In the genomic region with DNA sequence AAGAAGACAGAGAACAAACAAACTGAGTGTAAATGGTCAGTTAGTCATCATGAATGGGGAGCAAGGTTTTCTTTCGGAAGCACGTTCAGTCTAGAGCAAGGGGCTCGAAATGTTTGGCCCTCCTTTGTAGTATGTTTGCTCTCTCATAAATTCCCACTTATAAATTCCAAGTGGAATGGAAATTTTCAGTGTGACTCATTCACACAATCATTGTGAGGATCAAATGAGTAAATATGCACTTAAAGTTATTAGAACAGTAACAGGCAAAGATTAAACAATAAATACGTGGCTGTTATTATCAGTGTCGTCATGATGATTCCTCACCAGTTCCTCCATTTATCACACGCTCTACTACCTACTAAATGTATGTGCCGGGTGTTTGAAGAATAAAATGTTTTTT, we compare ENCODE assay signal across 34 cellular contexts. TPM values are rescaled to one million over a fixed set of nuclear protein-coding genes. Genes with fewer than 3 reads are reported as not detected.
DNase-seq lines count a peak whose midpoint lies in the region; ATAC-seq, FAIRE-seq and TF ChIP-seq lines count a peak whose summit lies in the region.
"Had no signal": no experiment of that assay in that cellular context is flagged by ENCODE, and none has a peak within 500 bp of the region (broad histone marks: within the 10 kb centered on the region; RNA-seq: fewer than 3 reads in every experiment).

No MANE protein-coding gene starts in this region.

- peak; percentile 68 for ATAC-seq in Panc1
- peak; percentile 77 to 92 for ATAC-seq in lower lobe of right lung
- ATAC-seq: activated CD4-positive, CD25-positive, alpha-beta regulatory T cell treated with anti-CD3 and anti-CD28 coated beads, Interleukin-2, amount 50 U/mL, for 24 hours; activated T-cell treated with anti-CD3 and anti-CD28 coated beads, Interleukin-2, amount 50 U/mL, for 72 hours; K562; mucosa of descending colon; natural killer cell; psoas muscle had no signal

- H3K9me3 ChIP-seq in Panc1 (ENCODE audit: control insufficient read depth, insufficient read depth, low read depth, low read length) = no peaks in the 10 kb centered on the region
- no peaks in the 10 kb centered on the region for H3K9me3 ChIP-seq in lower lobe of right lung
- H3K9me3 ChIP-seq: mucosa of descending colon had no signal

- H3K36me3 ChIP-seq in Panc1 (ENCODE audit: control insufficient read depth, insufficient read depth, low read length) (no peaks in the 10 kb centered on the region), lower lobe of right lung (no peaks in the 10 kb centered on the region)
- H3K36me3 ChIP-seq: BLaER1 treated with 17β-estradiol and CSF1 and Interleukin-3, amounts not matched to agents 10 nM and 100 nM; left ventricle myocardium inferior had no signal

- peaks cover 6% of the 10 kb centered on the region; the same call in 1 of the 2 replicates for H3K27me3 ChIP-seq in Panc1 (ENCODE audit: control insufficient read depth, insufficient read depth, low read length)
- H3K27me3 ChIP-seq in lower lobe of right lung (ENCODE audit: low read depth) = no peaks in the 10 kb centered on the region
- H3K27me3 ChIP-seq: BLaER1 treated with 17β-estradiol and CSF1 and Interleukin-3, amounts not matched to agents 10 nM and 100 nM had no signal

- DNase-seq in DMS53 (lab: John Stamatoyannopoulos, UW) = peak; percentile 97
- peak; percentile 53 for DNase-seq in NCI-H2029 (lab: John Stamatoyannopoulos, UW)
- DNase-seq in Panc1 (ENCODE audit: low read depth, low spot score) = no peak
- DNase-seq in lower lobe of right lung = no peak
- DNase-seq in 8988T = no peak
- DNase-seq in urothelium cell line (ENCODE audit: low spot score) = no peak
- DNase-seq in germinal center (ENCODE audit: low spot score) = no peak
- DNase-seq in mesenteric fat pad (ENCODE audit: low spot score) = no peak
- DNase-seq: activated CD4-positive, alpha-beta T cell treated with anti-CD3 and anti-CD28 coated beads, Interleukin-2, amount 50 U/mL, for 48 hours; activated T-cell treated with anti-CD3 and anti-CD28 coated beads, Interleukin-2, amount 50 U/mL, for 72 hours; central memory CD4-positive, alpha-beta T cell; cortex of kidney; DND-41; effector memory CD4-positive, alpha-beta T cell; GF-D8; glutamatergic neuron; GM23248; islet precursor cell; left ventricle myocardium inferior; MM.1S; mucosa of descending colon; natural killer cell; NCI-H1105 treated with DMSO at 0.1 percent for 48 hours; NCI-H2107; occipital lobe; OCI-M1; psoas muscle; Right ventricle myocardium superior; stimulated activated naive CD4-positive, alpha-beta T cell; T-helper 2 cell had no signal

- FAIRE-seq in urothelium cell line (lab: Jason Lieb, UNC) = no peak
- FAIRE-seq: HTR-8/SVneo, K562 had no signal

- in situ Hi-C loops in Panc1 (cut with HindIII; ENCODE audit: low pct_unique_long_range_greater_than_20kb, low sequenced_read_pairs) = no loop called here

- H3K4me3 ChIP-seq in Panc1 (ENCODE audit: low read depth in 2 of 2, low read length in 2 of 2) (no peak overlapping the region), lower lobe of right lung (no peak overlapping the region)
- H3K4me3 ChIP-seq: BLaER1 treated with 17β-estradiol and CSF1 and Interleukin-3, amounts not matched to agents 10 nM and 100 nM; GM23248; K562; left ventricle myocardium inferior; mucosa of descending colon; psoas muscle had no signal

- intact Hi-C loops in Panc1 (cut with micrococcal nuclease; ENCODE audit: unreplicated experiment) = no loop called here
- intact Hi-C loops in lower lobe of right lung (cut with DNase I) = no loop called here

- CTCF ChIA-PET in Panc1 (lab: Charles Lee) = no interaction called here

- H3K4me1 ChIP-seq in Panc1 (ENCODE audit: control insufficient read depth, insufficient read depth, low read length) = peaks cover 6% of the 10 kb centered on the region
- no peaks in the 10 kb centered on the region for H3K4me1 ChIP-seq in lower lobe of right lung
- H3K4me1 ChIP-seq: left ventricle myocardium inferior, psoas muscle had no signal

- H3K27ac ChIP-seq in Panc1 (ENCODE audit: low read length) (no peak overlapping the region), lower lobe of right lung (no peak overlapping the region)
- H3K27ac ChIP-seq: BLaER1 treated with 17β-estradiol and CSF1 and Interleukin-3, amounts not matched to agents 10 nM and 100 nM; GM23248; left ventricle myocardium inferior; psoas muscle had no signal

- TF ChIP-seq CTCF in Panc1 (IDR thresholded peaks at IDR 0.05) (no peak), lower lobe of right lung (IDR thresholded peaks at IDR 0.05) (no peak)

- BruUV-seq in Panc1 (replicated peaks; lab: Mats Ljungman, UMichigan) = no TSS peak

- POLR2A ChIA-PET in Panc1 (lab: Charles Lee) = no interaction called here

RNA-seq across cellular contexts. Expression of gene CNGA3, which starts 10.5 kb away (rescaled TPM):
- total RNA-seq in Panc1 (2021; ENCODE audit: unreplicated experiment) = not detected
- not detected for polyA plus RNA-seq in Panc1 (2012; ENCODE audit: insufficient read length)
- 0.18 TPM for total RNA-seq in lower lobe of right lung
- total RNA-seq in mesenteric fat pad = 1.1 TPM
- total RNA-seq: activated T-cell treated with anti-CD3 and anti-CD28 coated beads, Interleukin-2, amount 50 U/mL, for 72 hours; K562; left ventricle myocardium inferior; natural killer cell; psoas muscle; Right ventricle myocardium superior had no signal
- polyA plus RNA-seq: K562 had no signal

Comparison
In these comparisons a context has a peak if more than half of its experiments do, and no peak if none do; other contexts are left out.
1. DNase-seq: peak in DMS53 (single experiment) and NCI-H2029 (single experiment); none in Panc1 (single experiment), lower lobe of right lung (single experiment), 8988T (single experiment), urothelium cell line (single experiment), germinal center (single experiment) and mesenteric fat pad (single experiment).